9 cellular contexts compared by ENCODE assay signal in the genomic region with DNA sequence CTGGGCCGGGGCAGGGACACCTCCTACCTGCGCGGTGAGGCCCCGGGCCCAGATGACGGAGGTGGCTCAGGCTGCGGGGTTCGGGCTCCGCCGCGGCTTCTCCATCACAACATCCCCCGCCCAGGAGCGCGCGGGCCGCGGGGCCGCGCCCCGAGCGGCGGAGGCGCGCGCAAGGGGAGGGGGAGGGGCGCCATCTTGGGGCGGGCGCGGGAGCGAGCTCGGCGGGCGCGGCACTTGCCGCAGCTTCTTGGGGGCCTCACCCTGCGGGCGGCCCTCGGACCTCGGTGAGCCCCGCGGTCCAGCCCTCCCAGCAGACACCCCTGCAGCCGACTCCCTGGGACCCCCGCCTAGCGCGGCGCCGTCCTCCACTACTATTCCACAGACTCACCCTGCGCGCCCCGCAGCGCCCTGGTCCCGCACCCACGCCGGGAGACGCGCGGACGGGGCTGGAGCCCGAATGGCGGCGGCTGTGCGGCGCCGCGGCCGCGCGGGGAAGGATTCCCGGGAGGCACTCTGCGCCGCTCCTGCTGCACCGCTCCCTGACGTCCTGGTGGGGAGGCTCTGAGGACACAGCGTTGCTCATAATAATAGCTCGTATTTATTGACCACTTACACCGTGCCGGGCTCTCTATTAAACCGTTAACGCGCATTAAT. TPM values are rescaled to one million over a fixed set of nuclear protein-coding genes. Genes with fewer than 3 reads are reported as not detected.
A peak's percentile ranks its signal among the peaks of the same experiment; 100 is the strongest.
DNase-seq lines count a peak whose midpoint lies in the region; ATAC-seq, FAIRE-seq and TF ChIP-seq lines count a peak whose summit lies in the region.
"Had no signal": no experiment of that assay in that cellular context is flagged by ENCODE, and none has a peak within 500 bp of the region (broad histone marks: within the 10 kb centered on the region; RNA-seq: fewer than 3 reads in every experiment).

A gene (minus strand): TSS at position 137 of the 654 bp plus-strand sequence. CDS start 7,747 bp downstream, outside the sequence.

- H3K4me1 ChIP-seq in neural progenitor cell: peaks cover 8% of the 10 kb centered on the region
- H3K4me1 ChIP-seq in subcutaneous abdominal adipose tissue (ENCODE audit: control insufficient read depth in 5 of 5, insufficient read depth in 5 of 5, low read length in 5 of 5): peaks cover 0 to 25% (median 16%) of the 10 kb centered on the region in 5 donors

- H3K9me3 ChIP-seq in neural progenitor cell (ENCODE audit: low read depth) (no peaks in the 10 kb centered on the region), subcutaneous abdominal adipose tissue (ENCODE audit: control insufficient read depth in 5 of 5, low read length in 5 of 5) (no peaks in the 10 kb centered on the region)

- peak within 1 kb of the TSS; percentile 99 for H2AFZ ChIP-seq in neural progenitor cell (replicated peaks)

- H4K20me1 ChIP-seq in neural progenitor cell (ENCODE audit: low read depth): peaks cover 16% of the 10 kb centered on the region

- DNase-seq in DMS 273 (lab: John Stamatoyannopoulos, UW; ENCODE audit: unreplicated experiment) (peak; percentile 84), DMS 273 treated with DMSO at 0.1 percent for 48 hours (lab: John Stamatoyannopoulos, UW) (no peak), RPMI8226 (peak; percentile 8), frontal cortex (ENCODE audit: low spot score in 2 of 2) (peak; percentile 86 to 88), neural progenitor cell (ENCODE audit: low spot score) (peak; percentile 89)
- peak; percentile 73 for DNase-seq in activated naive CD4-positive, alpha-beta T cell treated with Interleukin-2 at 50 U/mL for 16 hours

- H3K27me3 ChIP-seq in neural progenitor cell (peaks cover 23% of the 10 kb centered on the region), subcutaneous abdominal adipose tissue (ENCODE audit: control insufficient read depth in 5 of 5, insufficient read depth in 4 of 5, low read length in 5 of 5) (no peaks in the 10 kb centered on the region)

- no peak for FAIRE-seq in frontal cortex (lab: Jason Lieb, UNC)
- FAIRE-seq: A204.1 had no signal

- peaks cover 15% of the 10 kb centered on the region for H3K79me2 ChIP-seq in neural progenitor cell (ENCODE audit: low read depth)

- H3K4me3 ChIP-seq in neural progenitor cell (peak within 1 kb of the TSS; percentile 94), subcutaneous abdominal adipose tissue (ENCODE audit: low read depth in 1 of 5, low read length in 5 of 5) (peak within 1 kb of the TSS; percentile 73 to 84 (median 79))

- H3K27ac ChIP-seq in neural progenitor cell (no peak within 1 kb of the TSS), subcutaneous abdominal adipose tissue (ENCODE audit: low read depth, low read length) (peak within 1 kb of the TSS; percentile 49)

- H3K4me1 Mint-ChIP-seq in neural progenitor cell: peaks cover 4% of the 10 kb centered on the region

- no peaks in the 10 kb centered on the region for H3K36me3 Mint-ChIP-seq in neural progenitor cell

- peak within 1 kb of the TSS; percentile 85 for H3K4me3 Mint-ChIP-seq in neural progenitor cell

- no peaks in the 10 kb centered on the region for H3K36me3 ChIP-seq in neural progenitor cell
- no peaks in the 10 kb centered on the region for H3K36me3 ChIP-seq in subcutaneous abdominal adipose tissue (ENCODE audit: control insufficient read depth in 5 of 5, insufficient read depth in 5 of 5, low read length in 5 of 5)

- ATAC-seq in HG03095 (IDR thresholded peaks at IDR 0.05; ENCODE audit: unreplicated experiment): peak; percentile 41

- peak; percentile 12 for TF ChIP-seq CTCF in neural progenitor cell (IDR thresholded peaks at IDR 0.05)

- no peaks in the 10 kb centered on the region for H3K9me3 Mint-ChIP-seq in neural progenitor cell

- H3K27ac Mint-ChIP-seq in neural progenitor cell: no peak within 1 kb of the TSS

- no peaks in the 10 kb centered on the region for H3K27me3 Mint-ChIP-seq in neural progenitor cell (ENCODE audit: insufficient read depth, low read depth)

- H3K9ac ChIP-seq in neural progenitor cell (peak within 1 kb of the TSS; percentile 42), subcutaneous abdominal adipose tissue (ENCODE audit: low read length in 5 of 5) (peak within 1 kb of the TSS; percentile 21 to 83 (median 60))

- H3K4me2 ChIP-seq in neural progenitor cell: peak within 1 kb of the TSS; percentile 84

- H3F3A ChIP-seq in neural progenitor cell (ENCODE audit: low read depth): no peaks in the 10 kb centered on the region

RNA-seq across cellular contexts. Expression of the gene that starts here (rescaled TPM):
- total RNA-seq in frontal cortex (293 TPM), neural progenitor cell (ENCODE audit: low replicate concordance) (38.5 and 64.9 TPM in 2 replicates)
